In the genomic region with DNA sequence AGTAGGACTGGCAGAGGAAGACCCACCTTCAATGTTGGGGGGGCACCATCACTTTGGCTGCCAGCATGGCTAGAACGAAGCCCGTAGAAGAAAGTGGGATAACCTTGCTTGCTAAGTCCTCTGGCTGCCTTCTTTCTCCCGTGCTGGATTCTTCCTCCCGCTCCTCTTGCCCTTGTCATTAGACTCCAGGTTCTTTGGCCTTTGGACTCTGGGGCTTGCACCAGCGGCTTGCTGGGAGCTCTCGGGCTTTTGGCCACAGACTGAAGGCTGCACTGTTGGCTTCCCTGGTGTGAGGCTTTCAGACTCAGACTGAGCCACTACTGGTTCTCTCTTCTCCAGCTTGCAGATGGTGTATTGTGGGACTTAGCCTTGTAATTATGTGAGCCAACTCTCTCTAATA, we compare ENCODE assay signal across 22 cellular contexts. TPM values are rescaled to one million over a fixed set of nuclear protein-coding genes. Genes with fewer than 3 reads are reported as not detected.
DNase-seq lines count a peak whose midpoint lies in the region; ATAC-seq, FAIRE-seq and TF ChIP-seq lines count a peak whose summit lies in the region.
"Had no signal": no experiment of that assay in that cellular context is flagged by ENCODE, and none has a peak within 500 bp of the region (broad histone marks: within the 10 kb centered on the region; RNA-seq: fewer than 3 reads in every experiment).

No MANE protein-coding gene starts in this region.

- no peak for TF ChIP-seq CTCF in Peyer's patch (IDR thresholded peaks at IDR 0.05)
- no peak for TF ChIP-seq CTCF in right lobe of liver (IDR thresholded peaks at IDR 0.05)
- TF ChIP-seq CTCF in tibial nerve (IDR thresholded peaks at IDR 0.05) = no peak

- TF ChIP-seq EP300 in tibial nerve (IDR thresholded peaks at IDR 0.05) = no peak

- DNase-seq in Peyer's patch (peak in 2 of 3 donors; percentile 66 to 67), left colon (peak in 1 of 2 donors; percentile 10), right lobe of liver (peak; percentile 69 to 91 (median 87)), small intestine (peak; percentile 91), tibial nerve (ENCODE audit: low spot score in 2 of 2) (no peak), germinal center (ENCODE audit: low spot score) (no peak)
- DNase-seq: AML-193; Caco-2; CD4-positive, alpha-beta T cell; H9; KBM-7 had no signal

- H3K27me3 ChIP-seq in Peyer's patch = no peaks in the 10 kb centered on the region
- no peaks in the 10 kb centered on the region for H3K27me3 ChIP-seq in right lobe of liver
- no peaks in the 10 kb centered on the region for H3K27me3 ChIP-seq in small intestine (ENCODE audit: control insufficient read depth in 2 of 2, insufficient read depth in 2 of 2, low read length in 2 of 2)
- no peaks in the 10 kb centered on the region for H3K27me3 ChIP-seq in tibial nerve

- H3K9me3 ChIP-seq in Peyer's patch = no peaks in the 10 kb centered on the region
- H3K9me3 ChIP-seq in right lobe of liver = no peaks in the 10 kb centered on the region
- no peaks in the 10 kb centered on the region for H3K9me3 ChIP-seq in small intestine (ENCODE audit: control insufficient read depth, low read depth)
- H3K9me3 ChIP-seq in tibial nerve = peaks cover 0 to 8% (median 0%) of the 10 kb centered on the region in 4 donors
- H3K9me3 ChIP-seq: A549, Caco-2 had no signal

- H3K36me3 ChIP-seq in Peyer's patch = no peaks in the 10 kb centered on the region
- no peaks in the 10 kb centered on the region for H3K36me3 ChIP-seq in right lobe of liver
- no peaks in the 10 kb centered on the region for H3K36me3 ChIP-seq in small intestine (ENCODE audit: control insufficient read depth in 2 of 2, insufficient read depth in 2 of 2, low read length in 2 of 2)
- no peaks in the 10 kb centered on the region for H3K36me3 ChIP-seq in tibial nerve

- WGBS in right lobe of liver (ENCODE audit: insufficient coverage, low coverage, low lambda C conversion rate, missing lambda C conversion rate) = 61% methylated on average over 6 of the region's 6 CpGs
- 25 to 78% (median 38%) methylated on average over 6 of the region's 6 CpGs for WGBS in small intestine, 3 donors
- 92 to 96% methylated on average over 6 of the region's 6 CpGs for WGBS in tibial nerve, 2 donors

- intact Hi-C loops in left colon (cut with DNase I, micrococcal nuclease) = no loop called here
- intact Hi-C loops in right lobe of liver (cut with DNase I) = no loop called here

- peak overlapping the region in 1 of 4 donors; percentile 68 for H3K27ac ChIP-seq in Peyer's patch
- H3K27ac ChIP-seq in right lobe of liver = peak overlapping the region in 2 of 3 donors; percentile 20 to 71
- H3K27ac ChIP-seq in small intestine (ENCODE audit: low read depth in 1 of 2, low read length in 1 of 2) = peak overlapping the region in 1 of 2 donors; percentile 24
- no peak overlapping the region for H3K27ac ChIP-seq in tibial nerve
- H3K27ac ChIP-seq: 22Rv1, A549, C4-2B had no signal

- FAIRE-seq in small intestine (lab: Jason Lieb, UNC) = no peak
- FAIRE-seq: A549, D721Med, G401.6, GM12891, HTR-8/SVneo had no signal

- TF ChIP-seq POLR2A in Peyer's patch (IDR thresholded peaks at IDR 0.05) (no peak), right lobe of liver (IDR thresholded peaks at IDR 0.05) (no peak), tibial nerve (IDR thresholded peaks at IDR 0.05) (no peak)

- peaks cover 0 to 12% (median 0%) of the 10 kb centered on the region in 4 donors for H3K4me1 ChIP-seq in Peyer's patch
- peaks cover 0 to 44% (median 13%) of the 10 kb centered on the region in 4 donors for H3K4me1 ChIP-seq in right lobe of liver
- peaks cover 0 to 3% of the 10 kb centered on the region in 2 donors for H3K4me1 ChIP-seq in small intestine (ENCODE audit: control insufficient read depth in 2 of 2, insufficient read depth in 1 of 2, low read depth in 1 of 2, low read length in 1 of 2)
- no peaks in the 10 kb centered on the region for H3K4me1 ChIP-seq in tibial nerve
- H3K4me1 ChIP-seq: A549 had no signal

- ATAC-seq in left colon (peak; percentile 36), right lobe of liver (peak; percentile 86 to 94 (median 90)), HG03139 (IDR thresholded peaks at IDR 0.05; ENCODE audit: unreplicated experiment) (no peak)
- ATAC-seq: A549 had no signal

- H3K4me3 ChIP-seq in Peyer's patch = no peak overlapping the region
- H3K4me3 ChIP-seq in right lobe of liver = no peak overlapping the region
- no peak overlapping the region for H3K4me3 ChIP-seq in small intestine (ENCODE audit: low read depth in 1 of 2, low read length in 2 of 2)
- no peak overlapping the region for H3K4me3 ChIP-seq in tibial nerve
- H3K4me3 ChIP-seq: A549, GM23338 had no signal

RNA-seq across cellular contexts. Expression of gene GSTA2, which starts 28.2 kb away (rescaled TPM):
- total RNA-seq in Peyer's patch (10 to 100 TPM; 15.7 to 92.2 (median 58.4) TPM), left colon (not detected), right lobe of liver (100 to 1,000 TPM in 1 of 6 experiments, 10 to 100 TPM in 3, 1 to 10 TPM in 2; 7.6 to 177 (median 54.4) TPM), tibial nerve (not detected)
- polyA plus RNA-seq in small intestine = 10 to 100 TPM; 21.5 to 88.6 (median 24.3) TPM
- total RNA-seq: CD4-positive, alpha-beta T cell; GM23338; H9 had no signal
- polyA plus RNA-seq: BJ, GM23338, IgD-negative memory B cell had no signal

Comparison
In these comparisons a context has a peak if more than half of its experiments do, and no peak if none do; other contexts are left out.
1. DNase-seq: peak in Peyer's patch (2 of 3), right lobe of liver (3 of 3) and small intestine (single experiment); none in tibial nerve (0 of 2) and germinal center (single experiment).
2. H3K27ac ChIP-seq: peak in right lobe of liver (2 of 3); none in tibial nerve (0 of 4).
3. RNA of gene GSTA2, which starts 28.2 kb away (total RNA-seq): 15.7 to 92.2 TPM in Peyer's patch and 7.6 to 177 TPM in right lobe of liver; not detected in left colon and not detected in tibial nerve; every median in the first group is over 4 times any median in the second.